8 cellular contexts compared by ENCODE assay signal in genomic region chr17:44775136-44775837, GRCh38. TPM values are rescaled to one million over a fixed set of nuclear protein-coding genes. Genes with fewer than 3 reads are reported as not detected.
DNase-seq lines count a peak whose midpoint lies in the region; ATAC-seq and TF ChIP-seq lines count a peak whose summit lies in the region.

No MANE protein-coding gene starts in this region.

- peak overlapping the region; percentile 75 for H3K4me3 ChIP-seq in AG09309 (ENCODE audit: control insufficient read depth, low read depth, low read length)

- intact Hi-C loops in left colon (cut with DNase I, micrococcal nuclease): loop anchor here (5.0 kb wide), 2 partner anchors 87 to 92 kb away; no protein-coding TSS in a partner anchor

- TF ChIP-seq CTCF in AG09309 (IDR thresholded peaks at IDR 0.05; ENCODE audit: control insufficient read depth, insufficient read depth, low read depth, low read length, missing control alignments): no peak

- peak; percentile 81 for DNase-seq in AG09309 (ENCODE audit: low read depth)
- DNase-seq in NCI-H226: peak; percentile 95
- DNase-seq in activated CD4-positive, CD25-positive, alpha-beta regulatory T cell treated with anti-CD3 and anti-CD28 coated beads, Interleukin-2, amount 50 U/mL, for 16 hours (ENCODE audit: low read depth, low spot score): peak; percentile 94
- DNase-seq in cerebellum (ENCODE audit: low spot score): peak; percentile 100
- DNase-seq in left colon: peak; percentile 99
- peak; percentile 10 to 99 (median 97) for DNase-seq in stimulated activated CD4-positive, alpha-beta T cell treated with anti-CD3 and anti-CD28 coated beads, Interleukin-1b, Interleukin-23, amount 100 ng/mL, for 24 hours (ENCODE audit: low read depth in 4 of 4, low spot score in 1 of 4)

- ATAC-seq in GM18909 (IDR thresholded peaks at IDR 0.05; ENCODE audit: poor library complexity, unreplicated experiment): peak; percentile 82
- ATAC-seq in HG03159 (IDR thresholded peaks at IDR 0.05; ENCODE audit: unreplicated experiment): peak; percentile 76
- peak; percentile 94 for ATAC-seq in left colon

RNA-seq across cellular contexts. Expression of gene ADAM11, which starts 16.5 kb away (rescaled TPM):
- total RNA-seq in cerebellum: 8.0 TPM
- under 1 TPM in 1 of 2 donors, not detected in 1; 0.42 TPM for total RNA-seq in left colon

RNA-seq across cellular contexts. Expression of gene GJC1, which starts 54.8 kb away (rescaled TPM):
- total RNA-seq in cerebellum (32.5 TPM), left colon (10 to 100 TPM in 1 of 2 donors, under 1 TPM in 1; 0.95 to 18.6 TPM)

Comparison
In these comparisons a context has a peak if more than half of its experiments do, and no peak if none do; other contexts are left out.
1. Peak in every context shown above with its lines: DNase-seq, ATAC-seq and H3K4me3 ChIP-seq.